Comparison of ENCODE assay signal across 14 cellular contexts in the genomic region with DNA sequence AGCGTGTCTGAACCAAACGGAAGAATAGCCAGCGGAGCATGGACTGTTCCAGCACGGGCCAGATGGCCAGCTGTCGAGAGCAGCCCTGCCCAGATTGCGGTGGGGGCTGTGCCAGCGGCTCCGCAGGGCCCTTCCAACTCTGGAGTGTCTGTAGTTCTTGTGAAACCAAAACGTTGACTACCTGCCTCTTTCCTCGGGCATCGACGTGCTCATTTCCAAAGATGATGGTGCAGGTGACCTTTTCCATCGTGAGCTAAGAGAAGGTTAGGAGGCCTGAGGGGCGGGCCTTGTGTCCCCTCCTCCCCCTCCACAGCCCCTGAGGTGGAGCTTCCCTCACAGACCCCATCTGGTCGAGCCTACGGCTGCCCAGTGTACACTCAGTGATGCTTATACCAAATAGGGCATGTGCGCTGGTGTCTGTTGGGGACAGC. TPM values are rescaled to one million over a fixed set of nuclear protein-coding genes. Genes with fewer than 3 reads are reported as not detected.
DNase-seq lines count a peak whose midpoint lies in the region; ATAC-seq and TF ChIP-seq lines count a peak whose summit lies in the region.
"Had no signal": no experiment of that assay in that cellular context is flagged by ENCODE, and none has a peak within 500 bp of the region (broad histone marks: within the 10 kb centered on the region; RNA-seq: fewer than 3 reads in every experiment).

No MANE protein-coding gene starts in this region.

- intact Hi-C loops in sciatic nerve (cut with DNase I): no loop called here

- H2BK120ac ChIP-seq in trophoblast cell (ENCODE audit: insufficient read depth, low read length, poor library complexity): no peak overlapping the region

- no peak overlapping the region for H4K12ac ChIP-seq in trophoblast cell (ENCODE audit: low read depth, low read length)

- H3K27me3 ChIP-seq in cardiac muscle cell (no peaks in the 10 kb centered on the region), trophoblast cell (ENCODE audit: insufficient read depth, low read length) (no peaks in the 10 kb centered on the region)

- H3K23ac ChIP-seq in trophoblast cell (ENCODE audit: low read length): no peak overlapping the region

- H3K36me3 ChIP-seq in cardiac muscle cell (peaks cover 13% of the 10 kb centered on the region), trophoblast cell (ENCODE audit: control insufficient read depth in 1 of 2, insufficient read depth in 2 of 2, low read length in 2 of 2) (peaks cover 11 to 17% of the 10 kb centered on the region in 2 experiments)

- no peak overlapping the region for H3K18ac ChIP-seq in trophoblast cell (ENCODE audit: low read length)

- no peak overlapping the region for H3K14ac ChIP-seq in trophoblast cell (ENCODE audit: low read length)

- TF ChIP-seq CTCF in cardiac muscle cell (IDR thresholded peaks at IDR 0.05; ENCODE audit: low read depth, low read length): no peak

- H3K4me3 ChIP-seq in cardiac muscle cell (no peak overlapping the region), trophoblast cell (ENCODE audit: low read depth, low read length) (no peak overlapping the region)

- H2AFZ ChIP-seq in trophoblast cell (ENCODE audit: insufficient read depth, low read length, poor library complexity): no peak overlapping the region

- H3K9ac ChIP-seq in trophoblast cell (ENCODE audit: low read length): no peak overlapping the region

- H3K27ac ChIP-seq in cardiac muscle cell (peak overlapping the region; percentile 54), trophoblast cell (ENCODE audit: low read depth, low read length) (no peak overlapping the region)

- no peaks in the 10 kb centered on the region for H3K79me2 ChIP-seq in trophoblast cell (ENCODE audit: control insufficient read depth, insufficient read depth, low read length, poor library complexity)

- H3K9me3 ChIP-seq in cardiac muscle cell (ENCODE audit: low read depth) (no peaks in the 10 kb centered on the region), trophoblast cell (ENCODE audit: insufficient read depth, low read depth, low read length) (no peaks in the 10 kb centered on the region)

- H3K79me1 ChIP-seq in trophoblast cell (ENCODE audit: low read length): no peaks in the 10 kb centered on the region

- H3K4me2 ChIP-seq in trophoblast cell (ENCODE audit: low read length): no peak overlapping the region

- no peak overlapping the region for H2AK5ac ChIP-seq in trophoblast cell (ENCODE audit: low read length)

- no peak overlapping the region for H4K91ac ChIP-seq in trophoblast cell (ENCODE audit: low read depth, low read length)

- WGBS in trophoblast cell (ENCODE audit: extremely low coverage, insufficient coverage, insufficient read length): no CpG with 5 or more reads among the region's 17 CpGs

- H2BK5ac ChIP-seq in trophoblast cell (ENCODE audit: low read depth, low read length, poor library complexity): no peak overlapping the region

- H3K4me1 ChIP-seq in cardiac muscle cell (ENCODE audit: low read depth) (peaks cover 18% of the 10 kb centered on the region), trophoblast cell (ENCODE audit: control insufficient read depth in 1 of 2, insufficient read depth in 2 of 2, low read length in 2 of 2) (peaks cover 0 to 2% of the 10 kb centered on the region in 2 experiments)

- ATAC-seq in sciatic nerve: peak; percentile 39
- ATAC-seq in HG02973 (IDR thresholded peaks at IDR 0.05; ENCODE audit: unreplicated experiment): no peak
- no peak for ATAC-seq in HG02870 (IDR thresholded peaks at IDR 0.05; ENCODE audit: unreplicated experiment)

- no peak overlapping the region for H3K4ac ChIP-seq in trophoblast cell (ENCODE audit: low read depth, low read length)

- H4K8ac ChIP-seq in trophoblast cell (ENCODE audit: low read depth, low read length): no peak overlapping the region

- peak; percentile 54 for DNase-seq in GM03348 (ENCODE audit: low spot score)
- DNase-seq in NCI-H774 (lab: John Stamatoyannopoulos, UW): peak; percentile 23
- no peak for DNase-seq in cardiac muscle cell (ENCODE audit: low read depth in 1 of 2, low spot score in 1 of 2)
- DNase-seq in sciatic nerve (ENCODE audit: low spot score): peak; percentile 59
- no peak for DNase-seq in H4 (ENCODE audit: low spot score)
- no peak for DNase-seq in trophoblast cell
- DNase-seq: activated B cell treated with CpG ODN at 0.5 μM for 24 hours; activated naive CD4-positive, alpha-beta T cell; dermis blood vessel endothelial cell; HCEC 1CT; NCI-H1105 treated with DMSO at 0.1 percent for 48 hours; occipital lobe had no signal

- no peak overlapping the region for H2BK12ac ChIP-seq in trophoblast cell (ENCODE audit: low read length)

RNA-seq across cellular contexts. Expression of gene C20orf144, which starts 12.9 kb away (rescaled TPM):
- total RNA-seq in cardiac muscle cell (0.21 TPM in 1 of 2 replicates, not detected in the other), sciatic nerve (not detected)
- polyA plus RNA-seq in cardiac muscle cell: 1.4 and 1.9 TPM in 2 replicates
- not detected in 2 replicates for total RNA-seq in H4 (2014; rRNA removed; shearing (Covaris generic))
- 0.04 and 0.10 TPM in 2 replicates for polyA plus RNA-seq in trophoblast cell (2013)
- total RNA-seq: dermis blood vessel endothelial cell, occipital lobe had no signal

RNA-seq across cellular contexts. Expression of gene ACTL10, which starts 17.5 kb away (rescaled TPM):
- total RNA-seq in cardiac muscle cell (1.1 and 1.5 TPM in 2 replicates), sciatic nerve (0.71 TPM)
- 1.3 and 2.2 TPM in 2 replicates for polyA plus RNA-seq in cardiac muscle cell
- not detected in 2 replicates for total RNA-seq in H4 (2014; rRNA removed; shearing (Covaris generic))
- 0.01 TPM in 1 of 2 replicates, not detected in the other for polyA plus RNA-seq in trophoblast cell (2013)

RNA-seq across cellular contexts. Expression of gene NECAB3, which starts 25.0 kb away (rescaled TPM):
- total RNA-seq in cardiac muscle cell (185 and 187 TPM in 2 replicates), sciatic nerve (24.1 TPM)
- polyA plus RNA-seq in cardiac muscle cell: 93.1 and 98.5 TPM in 2 replicates
- total RNA-seq in H4 (2014; rRNA removed; shearing (Covaris generic)): 15.8 and 22.5 TPM in 2 replicates
- polyA plus RNA-seq in trophoblast cell (2013): 15.3 and 17.0 TPM in 2 replicates

RNA-seq across cellular contexts. Expression of gene E2F1, which starts 37.0 kb away (rescaled TPM):
- 21.2 and 34.6 TPM in 2 replicates for total RNA-seq in cardiac muscle cell
- 26.7 and 61.4 TPM in 2 replicates for polyA plus RNA-seq in cardiac muscle cell
- 1.4 TPM for total RNA-seq in sciatic nerve
- 15.1 and 17.0 TPM in 2 replicates for total RNA-seq in H4 (2014; rRNA removed; shearing (Covaris generic))
- 7.1 TPM in 2 replicates for polyA plus RNA-seq in trophoblast cell (2013)

Comparison
In these comparisons a context has a peak if more than half of its experiments do, and no peak if none do; other contexts are left out.
1. DNase-seq: peak in GM03348 (single experiment), NCI-H774 (single experiment) and sciatic nerve (single experiment); none in cardiac muscle cell (0 of 2), H4 (single experiment) and trophoblast cell (0 of 2).